In genomic region chr12:52878507-52879393, GRCh38 we compare ENCODE assay signal across 1 cellular context.
TF ChIP-seq lines count a peak whose summit lies in the region.

No MANE protein-coding gene starts in this region.

TF ChIP-seq in GM23338, 12 proteins besides CTCF, POLR2A, EP300 and RAD21 (continued from another document):
- TF ChIP-seq ZNF462 (CRISPR knock-in tag; IDR thresholded peaks at IDR 0.05) (no peak), EZH2phosphoT487 (IDR thresholded peaks at IDR 0.05; ENCODE audit: unreplicated experiment) (no peak), EZH2 (IDR thresholded peaks at IDR 0.05; ENCODE audit: low read depth, unreplicated experiment) (no peak), ZNF114 (CRISPR knock-in tag; IDR thresholded peaks at IDR 0.05) (no peak), ZNF331 (CRISPR knock-in tag; IDR thresholded peaks at IDR 0.05; ENCODE audit: low read depth) (no peak), NANOG (IDR thresholded peaks at IDR 0.05; ENCODE audit: borderline replicate concordance) (no peak), JUNB (IDR thresholded peaks at IDR 0.05; ENCODE audit: unreplicated experiment) (no peak), CREB1 (CRISPR knock-in tag; IDR thresholded peaks at IDR 0.05; ENCODE audit: low read depth) (no peak)
